3 cellular contexts compared by ENCODE assay signal in the genomic region with DNA sequence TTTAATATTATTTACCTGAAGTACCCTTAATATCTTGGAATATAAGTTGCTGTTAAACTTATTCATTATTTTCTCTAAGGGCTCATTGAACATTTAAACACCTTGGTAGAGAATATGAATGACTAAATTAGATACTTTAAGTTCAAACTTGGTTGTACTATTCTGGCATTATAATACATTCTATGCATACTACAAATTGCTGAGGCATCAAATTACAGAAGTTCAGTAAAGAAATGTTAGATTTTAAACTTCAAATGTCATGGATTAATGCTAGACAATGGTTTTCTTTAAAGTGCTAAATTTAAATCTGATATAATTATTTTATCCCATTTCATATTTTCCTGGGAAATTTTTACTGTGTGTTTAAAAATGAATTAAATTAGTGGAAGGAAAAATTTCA.
A peak's percentile ranks its signal among the peaks of the same experiment; 100 is the strongest.
TF ChIP-seq lines count a peak whose summit lies in the region.

No MANE protein-coding gene starts in this region.

TF ChIP-seq in SK-N-SH treated with all-trans-retinoic acid at 6 μM for 48 hours, 23 proteins besides CTCF, POLR2A, EP300 and RAD21 (continued from another document):
- TF ChIP-seq, protein P1, sequence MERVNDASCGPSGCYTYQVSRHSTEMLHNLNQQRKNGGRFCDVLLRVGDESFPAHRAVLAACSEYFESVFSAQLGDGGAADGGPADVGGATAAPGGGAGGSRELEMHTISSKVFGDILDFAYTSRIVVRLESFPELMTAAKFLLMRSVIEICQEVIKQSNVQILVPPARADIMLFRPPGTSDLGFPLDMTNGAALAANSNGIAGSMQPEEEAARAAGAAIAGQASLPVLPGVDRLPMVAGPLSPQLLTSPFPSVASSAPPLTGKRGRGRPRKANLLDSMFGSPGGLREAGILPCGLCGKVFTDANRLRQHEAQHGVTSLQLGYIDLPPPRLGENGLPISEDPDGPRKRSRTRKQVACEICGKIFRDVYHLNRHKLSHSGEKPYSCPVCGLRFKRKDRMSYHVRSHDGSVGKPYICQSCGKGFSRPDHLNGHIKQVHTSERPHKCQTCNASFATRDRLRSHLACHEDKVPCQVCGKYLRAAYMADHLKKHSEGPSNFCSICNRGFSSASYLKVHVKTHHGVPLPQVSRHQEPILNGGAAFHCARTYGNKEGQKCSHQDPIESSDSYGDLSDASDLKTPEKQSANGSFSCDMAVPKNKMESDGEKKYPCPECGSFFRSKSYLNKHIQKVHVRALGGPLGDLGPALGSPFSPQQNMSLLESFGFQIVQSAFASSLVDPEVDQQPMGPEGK (CRISPR knock-in tag; IDR thresholded peaks at IDR 0.05; ENCODE audit: borderline replicate concordance): no peak
- TF ChIP-seq CSDC2 (CRISPR knock-in tag; IDR thresholded peaks at IDR 0.05): no peak
- TF ChIP-seq ZFP3 (CRISPR knock-in tag; IDR thresholded peaks at IDR 0.05): no peak
- no peak for TF ChIP-seq TOX (CRISPR knock-in tag; IDR thresholded peaks at IDR 0.05; ENCODE audit: borderline replicate concordance)
- TF ChIP-seq, protein P2, sequence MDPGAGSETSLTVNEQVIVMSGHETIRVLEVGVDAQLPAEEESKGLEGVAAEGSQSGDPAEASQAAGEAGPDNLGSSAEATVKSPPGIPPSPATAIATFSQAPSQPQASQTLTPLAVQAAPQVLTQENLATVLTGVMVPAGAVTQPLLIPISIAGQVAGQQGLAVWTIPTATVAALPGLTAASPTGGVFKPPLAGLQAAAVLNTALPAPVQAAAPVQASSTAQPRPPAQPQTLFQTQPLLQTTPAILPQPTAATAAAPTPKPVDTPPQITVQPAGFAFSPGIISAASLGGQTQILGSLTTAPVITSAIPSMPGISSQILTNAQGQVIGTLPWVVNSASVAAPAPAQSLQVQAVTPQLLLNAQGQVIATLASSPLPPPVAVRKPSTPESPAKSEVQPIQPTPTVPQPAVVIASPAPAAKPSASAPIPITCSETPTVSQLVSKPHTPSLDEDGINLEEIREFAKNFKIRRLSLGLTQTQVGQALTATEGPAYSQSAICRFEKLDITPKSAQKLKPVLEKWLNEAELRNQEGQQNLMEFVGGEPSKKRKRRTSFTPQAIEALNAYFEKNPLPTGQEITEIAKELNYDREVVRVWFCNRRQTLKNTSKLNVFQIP (CRISPR knock-in tag; IDR thresholded peaks at IDR 0.05; ENCODE audit: borderline replicate concordance, low read depth): no peak
- TF ChIP-seq, protein P3, sequence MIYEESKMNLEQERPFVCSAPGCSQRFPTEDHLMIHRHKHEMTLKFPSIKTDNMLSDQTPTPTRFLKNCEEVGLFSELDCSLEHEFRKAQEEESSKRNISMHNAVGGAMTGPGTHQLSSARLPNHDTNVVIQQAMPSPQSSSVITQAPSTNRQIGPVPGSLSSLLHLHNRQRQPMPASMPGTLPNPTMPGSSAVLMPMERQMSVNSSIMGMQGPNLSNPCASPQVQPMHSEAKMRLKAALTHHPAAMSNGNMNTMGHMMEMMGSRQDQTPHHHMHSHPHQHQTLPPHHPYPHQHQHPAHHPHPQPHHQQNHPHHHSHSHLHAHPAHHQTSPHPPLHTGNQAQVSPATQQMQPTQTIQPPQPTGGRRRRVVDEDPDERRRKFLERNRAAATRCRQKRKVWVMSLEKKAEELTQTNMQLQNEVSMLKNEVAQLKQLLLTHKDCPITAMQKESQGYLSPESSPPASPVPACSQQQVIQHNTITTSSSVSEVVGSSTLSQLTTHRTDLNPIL (CRISPR knock-in tag; IDR thresholded peaks at IDR 0.05; ENCODE audit: low read depth): no peak
- no peak for TF ChIP-seq PPARA (CRISPR knock-in tag; IDR thresholded peaks at IDR 0.05; ENCODE audit: borderline replicate concordance)

TF ChIP-seq in SK-N-SH, 30 proteins besides CTCF, POLR2A, EP300 and RAD21 (continued from another document):
- TF ChIP-seq, protein P4, sequence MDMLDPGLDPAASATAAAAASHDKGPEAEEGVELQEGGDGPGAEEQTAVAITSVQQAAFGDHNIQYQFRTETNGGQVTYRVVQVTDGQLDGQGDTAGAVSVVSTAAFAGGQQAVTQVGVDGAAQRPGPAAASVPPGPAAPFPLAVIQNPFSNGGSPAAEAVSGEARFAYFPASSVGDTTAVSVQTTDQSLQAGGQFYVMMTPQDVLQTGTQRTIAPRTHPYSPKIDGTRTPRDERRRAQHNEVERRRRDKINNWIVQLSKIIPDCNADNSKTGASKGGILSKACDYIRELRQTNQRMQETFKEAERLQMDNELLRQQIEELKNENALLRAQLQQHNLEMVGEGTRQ (IDR thresholded peaks at IDR 0.05; ENCODE audit: borderline replicate concordance, low read depth, low read length): no peak
- no peak for TF ChIP-seq GATA2 (CRISPR knock-in tag; IDR thresholded peaks at IDR 0.05)
- TF ChIP-seq JUND (IDR thresholded peaks at IDR 0.05): no peak
- no peak for TF ChIP-seq YY1 (IDR thresholded peaks at IDR 0.05; ENCODE audit: low read depth)
- TF ChIP-seq TEAD4 (IDR thresholded peaks at IDR 0.05; ENCODE audit: borderline replicate concordance, insufficient read depth): no peak

TF ChIP-seq in K562, 482 proteins besides CTCF, POLR2A, EP300 and RAD21 (continued from another document):
- TF ChIP-seq, protein P5, sequence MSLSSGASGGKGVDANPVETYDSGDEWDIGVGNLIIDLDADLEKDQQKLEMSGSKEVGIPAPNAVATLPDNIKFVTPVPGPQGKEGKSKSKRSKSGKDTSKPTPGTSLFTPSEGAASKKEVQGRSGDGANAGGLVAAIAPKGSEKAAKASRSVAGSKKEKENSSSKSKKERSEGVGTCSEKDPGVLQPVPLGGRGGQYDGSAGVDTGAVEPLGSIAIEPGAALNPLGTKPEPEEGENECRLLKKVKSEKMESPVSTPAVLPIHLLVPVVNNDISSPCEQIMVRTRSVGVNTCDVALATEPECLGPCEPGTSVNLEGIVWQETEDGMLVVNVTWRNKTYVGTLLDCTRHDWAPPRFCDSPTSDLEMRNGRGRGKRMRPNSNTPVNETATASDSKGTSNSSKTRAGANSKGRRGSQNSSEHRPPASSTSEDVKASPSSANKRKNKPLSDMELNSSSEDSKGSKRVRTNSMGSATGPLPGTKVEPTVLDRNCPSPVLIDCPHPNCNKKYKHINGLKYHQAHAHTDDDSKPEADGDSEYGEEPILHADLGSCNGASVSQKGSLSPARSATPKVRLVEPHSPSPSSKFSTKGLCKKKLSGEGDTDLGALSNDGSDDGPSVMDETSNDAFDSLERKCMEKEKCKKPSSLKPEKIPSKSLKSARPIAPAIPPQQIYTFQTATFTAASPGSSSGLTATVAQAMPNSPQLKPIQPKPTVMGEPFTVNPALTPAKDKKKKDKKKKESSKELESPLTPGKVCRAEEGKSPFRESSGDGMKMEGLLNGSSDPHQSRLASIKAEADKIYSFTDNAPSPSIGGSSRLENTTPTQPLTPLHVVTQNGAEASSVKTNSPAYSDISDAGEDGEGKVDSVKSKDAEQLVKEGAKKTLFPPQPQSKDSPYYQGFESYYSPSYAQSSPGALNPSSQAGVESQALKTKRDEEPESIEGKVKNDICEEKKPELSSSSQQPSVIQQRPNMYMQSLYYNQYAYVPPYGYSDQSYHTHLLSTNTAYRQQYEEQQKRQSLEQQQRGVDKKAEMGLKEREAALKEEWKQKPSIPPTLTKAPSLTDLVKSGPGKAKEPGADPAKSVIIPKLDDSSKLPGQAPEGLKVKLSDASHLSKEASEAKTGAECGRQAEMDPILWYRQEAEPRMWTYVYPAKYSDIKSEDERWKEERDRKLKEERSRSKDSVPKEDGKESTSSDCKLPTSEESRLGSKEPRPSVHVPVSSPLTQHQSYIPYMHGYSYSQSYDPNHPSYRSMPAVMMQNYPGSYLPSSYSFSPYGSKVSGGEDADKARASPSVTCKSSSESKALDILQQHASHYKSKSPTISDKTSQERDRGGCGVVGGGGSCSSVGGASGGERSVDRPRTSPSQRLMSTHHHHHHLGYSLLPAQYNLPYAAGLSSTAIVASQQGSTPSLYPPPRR (CRISPR knock-in tag; IDR thresholded peaks at IDR 0.05; ENCODE audit: borderline replicate concordance): no peak
- TF ChIP-seq ZNF316 (IDR thresholded peaks at IDR 0.05): peak; percentile 92
- no peak for TF ChIP-seq CHD2 (IDR thresholded peaks at IDR 0.05; ENCODE audit: low read depth, low read length)
- no peak for TF ChIP-seq HNRNPK (IDR thresholded peaks at IDR 0.05; ENCODE audit: low read depth, low read length, poor library complexity, severe bottlenecking)
- no peak for TF ChIP-seq ESRRB (CRISPR knock-in tag; IDR thresholded peaks at IDR 0.05; ENCODE audit: borderline replicate concordance)
- no peak for TF ChIP-seq HIVEP1 (CRISPR knock-in tag; IDR thresholded peaks at IDR 0.05)
- TF ChIP-seq PHF8 (IDR thresholded peaks at IDR 0.05; ENCODE audit: borderline replicate concordance, low read length): no peak
- TF ChIP-seq MAFK (IDR thresholded peaks at IDR 0.05; ENCODE audit: low read length): peak; percentile 75
- peak; percentile 82 for TF ChIP-seq MAFF (IDR thresholded peaks at IDR 0.05; ENCODE audit: low read length)
- TF ChIP-seq C11orf30 (IDR thresholded peaks at IDR 0.05; ENCODE audit: low read depth): peak; percentile 81
- peak; percentile 73 for TF ChIP-seq MAFG (tag; conservative IDR thresholded peaks at IDR 0.05)
- TF ChIP-seq, protein P6, sequence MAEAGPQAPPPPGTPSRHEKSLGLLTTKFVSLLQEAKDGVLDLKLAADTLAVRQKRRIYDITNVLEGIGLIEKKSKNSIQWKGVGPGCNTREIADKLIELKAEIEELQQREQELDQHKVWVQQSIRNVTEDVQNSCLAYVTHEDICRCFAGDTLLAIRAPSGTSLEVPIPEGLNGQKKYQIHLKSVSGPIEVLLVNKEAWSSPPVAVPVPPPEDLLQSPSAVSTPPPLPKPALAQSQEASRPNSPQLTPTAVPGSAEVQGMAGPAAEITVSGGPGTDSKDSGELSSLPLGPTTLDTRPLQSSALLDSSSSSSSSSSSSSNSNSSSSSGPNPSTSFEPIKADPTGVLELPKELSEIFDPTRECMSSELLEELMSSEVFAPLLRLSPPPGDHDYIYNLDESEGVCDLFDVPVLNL (CRISPR knock-in tag; IDR thresholded peaks at IDR 0.05; ENCODE audit: low read depth): no peak
- TF ChIP-seq ELF4 (CRISPR knock-in tag; IDR thresholded peaks at IDR 0.05): no peak
